15 cellular contexts compared by ENCODE assay signal in the genomic region with DNA sequence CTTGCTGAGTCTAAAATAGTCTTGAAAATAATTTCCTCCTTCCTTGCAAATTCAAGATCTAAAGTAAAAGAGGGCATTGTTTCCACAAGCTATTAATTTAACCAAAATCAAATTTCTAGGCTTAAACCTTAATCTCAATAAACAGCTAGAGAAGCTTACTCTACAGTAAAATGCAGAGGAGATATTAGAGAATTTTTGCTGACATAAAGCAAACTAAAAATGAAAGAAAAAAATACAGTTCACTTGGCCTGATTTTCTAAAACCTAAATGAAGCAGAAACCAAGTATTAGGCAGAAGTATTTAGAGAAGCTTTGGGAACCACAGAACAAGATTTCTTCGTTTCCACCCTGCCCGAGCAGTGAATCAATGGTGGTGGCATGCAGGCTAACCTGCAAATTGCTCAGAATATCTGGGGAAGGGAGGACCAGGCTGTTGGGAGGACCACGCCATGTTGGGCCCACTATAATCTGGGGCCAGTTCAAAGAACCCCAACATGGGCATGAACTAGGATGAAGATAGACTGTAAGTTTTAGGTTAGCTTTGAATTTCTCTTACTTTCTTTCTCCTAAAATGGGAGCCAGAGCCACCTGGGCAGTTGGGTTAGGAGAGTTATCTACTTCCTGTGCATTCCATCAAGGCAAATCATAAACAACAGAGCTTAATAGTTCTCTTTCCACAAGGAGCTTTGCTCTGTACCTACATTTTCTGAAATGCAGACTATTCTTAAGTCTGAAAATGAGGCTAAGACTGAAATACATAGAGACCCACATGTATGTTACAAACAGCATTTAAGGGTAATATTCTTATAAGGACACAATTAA. TPM values are rescaled to one million over a fixed set of nuclear protein-coding genes. Genes with fewer than 3 reads are reported as not detected.
DNase-seq lines count a peak whose midpoint lies in the region; ATAC-seq and TF ChIP-seq lines count a peak whose summit lies in the region.
"Had no signal": no experiment of that assay in that cellular context is flagged by ENCODE, and none has a peak within 500 bp of the region (broad histone marks: within the 10 kb centered on the region; RNA-seq: fewer than 3 reads in every experiment).

No MANE protein-coding gene starts in this region.

- intact Hi-C loops in ascending aorta (cut with DNase I): no loop called here

- H3K9ac ChIP-seq in fibroblast of lung (ENCODE audit: insufficient read depth, low read length) (no peak overlapping the region), parathyroid adenoma (no peak overlapping the region)

- no peak overlapping the region for H2AFZ ChIP-seq in fibroblast of lung (ENCODE audit: low read length)
- peak overlapping the region; percentile 2 for H2AFZ ChIP-seq in parathyroid adenoma

- H3K4me1 ChIP-seq in ascending aorta (peaks cover 0 to 35% of the 10 kb centered on the region in 2 donors), fibroblast of lung (ENCODE audit: control insufficient read depth, extremely low read depth, insufficient read depth, low read length) (peaks cover 26% of the 10 kb centered on the region), parathyroid adenoma (peaks cover 4% of the 10 kb centered on the region)
- H3K4me1 ChIP-seq in effector memory CD4-positive, alpha-beta T cell (ENCODE audit: control insufficient read depth, insufficient read depth, low read length, poor library complexity, severe bottlenecking): peaks cover 13% of the 10 kb centered on the region

- TF ChIP-seq CTCF in ascending aorta (IDR thresholded peaks at IDR 0.05) (no peak), fibroblast of lung (conservative IDR thresholded peaks at IDR 0.05 in 1 of 2, IDR thresholded peaks at IDR 0.05 in 1 of 2; ENCODE audit: low read depth in 1 of 2, low read length in 2 of 2) (no peak), parathyroid adenoma (IDR thresholded peaks at IDR 0.05) (no peak)

- DNase-seq in ELR (ENCODE audit: low read depth) (peak; percentile 29), ascending aorta (ENCODE audit: low spot score in 2 of 2) (no peak), fibroblast of lung (ENCODE audit: low read depth in 2 of 2) (peak in 1 of 2 donors; percentile 72), COLO668 (lab: John Stamatoyannopoulos, UW; ENCODE audit: unreplicated experiment) (no peak)
- no peak for DNase-seq in effector memory CD4-positive, alpha-beta T cell
- DNase-seq: activated CD4-positive, CD25-positive, alpha-beta regulatory T cell treated with anti-CD3 and anti-CD28 coated beads, Interleukin-2, amount 50 U/mL, for 72 hours; activated T-cell treated with anti-CD3 and anti-CD28 coated beads, Interleukin-2, amount 50 U/mL, for 48 hours; BE2C; central memory CD4-positive, alpha-beta T cell; MM.1S; NCI-H524 had no signal

- H3K36me3 ChIP-seq in ascending aorta: peaks cover 1 to 19% of the 10 kb centered on the region in 2 donors
- H3K36me3 ChIP-seq in fibroblast of lung (ENCODE audit: control insufficient read depth, insufficient read depth, low read length): peaks cover 9% of the 10 kb centered on the region
- H3K36me3 ChIP-seq in parathyroid adenoma (ENCODE audit: control insufficient read depth, insufficient read depth, low read length): no peaks in the 10 kb centered on the region
- no peaks in the 10 kb centered on the region for H3K36me3 ChIP-seq in effector memory CD4-positive, alpha-beta T cell (ENCODE audit: control insufficient read depth, insufficient read depth, low read length)

- H3K27ac ChIP-seq in ascending aorta (peak overlapping the region; percentile 43 to 62), fibroblast of lung (ENCODE audit: insufficient read depth, low read length) (peak overlapping the region; percentile 20), parathyroid adenoma (no peak overlapping the region)
- no peak overlapping the region for H3K27ac ChIP-seq in effector memory CD4-positive, alpha-beta T cell (ENCODE audit: insufficient read depth, low read length, poor library complexity, severe bottlenecking)

- peaks cover 38% of the 10 kb centered on the region for H3K79me2 ChIP-seq in fibroblast of lung (ENCODE audit: control insufficient read depth, insufficient read depth, low read length)
- no peaks in the 10 kb centered on the region for H3K79me2 ChIP-seq in parathyroid adenoma

- no peaks in the 10 kb centered on the region for H4K20me1 ChIP-seq in fibroblast of lung (ENCODE audit: control insufficient read depth, extremely low read depth, insufficient read depth, low read length)

- H3K4me3 ChIP-seq in ascending aorta (no peak overlapping the region), fibroblast of lung (replicated peaks in 1 of 4; ENCODE audit: control extremely low read depth in 1 of 4, insufficient read depth in 1 of 4, low read depth in 3 of 4, low read length in 4 of 4) (peak overlapping the region; percentile 9 to 92 (median 42)), parathyroid adenoma (ENCODE audit: low read depth, low read length) (no peak overlapping the region)
- H3K4me3 ChIP-seq in effector memory CD4-positive, alpha-beta T cell (ENCODE audit: insufficient read depth, low read depth, low read length, poor library complexity, severe bottlenecking): no peak overlapping the region
- H3K4me3 ChIP-seq: skin epidermis had no signal

- H3K4me2 ChIP-seq in fibroblast of lung (ENCODE audit: extremely low read depth, insufficient read depth, low read length) (peak overlapping the region; percentile 78), parathyroid adenoma (ENCODE audit: low read length) (no peak overlapping the region)

- H3K9me3 ChIP-seq in ascending aorta (no peaks in the 10 kb centered on the region), fibroblast of lung (ENCODE audit: control insufficient read depth, insufficient read depth, low read depth, low read length) (no peaks in the 10 kb centered on the region), parathyroid adenoma (ENCODE audit: control insufficient read depth, low read length) (no peaks in the 10 kb centered on the region)
- H3K9me3 ChIP-seq in effector memory CD4-positive, alpha-beta T cell (ENCODE audit: control insufficient read depth, low read length): no peaks in the 10 kb centered on the region
- H3K9me3 ChIP-seq: BE2C had no signal

- ATAC-seq in GM19467 (IDR thresholded peaks at IDR 0.05; ENCODE audit: unreplicated experiment) (no peak), HG03460 (IDR thresholded peaks at IDR 0.05; ENCODE audit: unreplicated experiment) (no peak)

- H3K27me3 ChIP-seq in ascending aorta (no peaks in the 10 kb centered on the region), fibroblast of lung (ENCODE audit: control insufficient read depth, insufficient read depth, low read length) (no peaks in the 10 kb centered on the region), parathyroid adenoma (ENCODE audit: control insufficient read depth, insufficient read depth, low read length) (no peaks in the 10 kb centered on the region)
- H3K27me3 ChIP-seq in effector memory CD4-positive, alpha-beta T cell (replicated peaks; ENCODE audit: control insufficient read depth, insufficient read depth, low read length, poor library complexity, severe bottlenecking): peaks cover 13% of the 10 kb centered on the region
- H3K27me3 ChIP-seq: BE2C had no signal

RNA-seq across cellular contexts. Expression of gene LAMB1, which starts 4.1 kb away (rescaled TPM):
- total RNA-seq in ascending aorta (198 TPM), fibroblast of lung (440 and 516 TPM in 2 replicates)
- polyA plus RNA-seq in fibroblast of lung: 136 and 428 TPM in 2 replicates
- 196 and 578 TPM in 2 replicates for polyA plus RNA-seq in fibroblast of lung (2012)
- 977 and 1,802 TPM in 2 replicates for polyA minus RNA-seq in fibroblast of lung (ENCODE audit: low replicate concordance)

Comparison
In these comparisons a context has a peak if more than half of its experiments do, and no peak if none do; other contexts are left out.
1. H3K27ac ChIP-seq: peak in ascending aorta (2 of 2) and fibroblast of lung (single experiment); none in parathyroid adenoma (single experiment) and effector memory CD4-positive, alpha-beta T cell (single experiment).
2. H3K4me3 ChIP-seq: peak in fibroblast of lung (4 of 4); none in ascending aorta (0 of 2), parathyroid adenoma (single experiment) and effector memory CD4-positive, alpha-beta T cell (single experiment).